8 cellular contexts compared by ENCODE assay signal in the genomic region with DNA sequence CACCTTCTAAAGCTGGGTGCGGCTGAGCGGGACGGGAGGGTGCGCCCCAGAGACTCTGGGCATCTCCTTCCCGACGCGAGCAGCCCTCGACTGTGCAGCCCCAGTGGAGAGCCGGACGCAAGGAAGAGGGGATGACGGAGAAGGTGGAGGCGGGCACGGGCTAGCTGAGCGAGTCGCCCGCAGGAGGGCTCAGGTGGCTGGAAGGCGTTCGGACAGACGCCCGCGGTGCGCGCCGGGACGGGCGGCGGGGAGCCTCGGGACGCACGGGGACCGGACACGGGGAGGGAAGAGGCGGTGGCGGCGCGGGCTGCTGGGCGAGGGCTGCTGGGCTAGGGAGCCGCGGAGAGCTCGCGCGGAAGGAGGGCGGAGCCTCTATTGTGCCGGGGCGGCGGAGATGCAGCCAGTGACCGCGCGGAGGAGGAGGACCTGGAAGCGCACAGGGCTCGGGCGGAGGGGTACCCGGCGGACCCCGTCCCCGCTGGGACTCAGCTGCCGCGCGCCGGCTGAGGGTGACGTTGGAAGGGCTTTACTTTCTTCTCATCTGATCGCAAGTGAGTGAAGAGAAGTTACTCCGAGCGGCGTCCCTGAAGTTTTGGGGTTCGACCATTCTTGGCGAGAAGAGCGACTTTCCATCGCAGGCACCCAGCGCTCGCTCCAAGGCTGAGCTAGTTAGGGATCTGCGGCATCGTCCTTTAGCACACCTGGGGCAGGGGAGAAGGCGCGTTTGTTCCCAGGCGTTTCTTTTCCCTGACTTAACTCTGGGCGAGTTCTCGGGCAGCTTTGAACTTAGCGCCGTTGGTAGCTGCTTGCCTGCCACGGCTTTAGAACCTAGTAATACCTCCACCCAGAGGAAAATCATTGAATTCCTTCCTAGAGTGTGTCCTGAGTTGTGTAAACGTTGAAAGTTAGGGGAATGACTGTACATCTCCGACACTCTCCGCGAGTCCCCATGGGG. TPM values are rescaled to one million over a fixed set of nuclear protein-coding genes. Genes with fewer than 3 reads are reported as not detected.
A peak's percentile ranks its signal among the peaks of the same experiment; 100 is the strongest.
DNase-seq lines count a peak whose midpoint lies in the region; ATAC-seq, FAIRE-seq and TF ChIP-seq lines count a peak whose summit lies in the region.

A gene (minus strand): TSS at position 323 of the 955 bp plus-strand sequence. CDS start 439 bp downstream, outside the sequence.

- peak within 1 kb of the TSS in 1 of 3 donors; percentile 53 for H3K27ac Mint-ChIP-seq in IgD-negative memory B cell
- no peak within 1 kb of the TSS for H3K27ac Mint-ChIP-seq in activated naive CD8-positive, alpha-beta T cell treated with anti-CD3 and anti-CD28 coated beads, Interleukin-2, amount 50 U/mL, for 24 hours
- H3K27ac Mint-ChIP-seq in osteocyte (ENCODE audit: unreplicated experiment): peak within 1 kb of the TSS; percentile 84

- TF ChIP-seq CTCF in SK-N-SH (IDR thresholded peaks at IDR 0.05) (peak; percentile 62), osteocyte (IDR thresholded peaks at IDR 0.05) (peak; percentile 70)

- H3K27me3 ChIP-seq in SK-N-SH (ENCODE audit: insufficient read depth): no peaks in the 10 kb centered on the region

- H3K4me3 ChIP-seq in SK-N-SH (ENCODE audit: low read depth in 2 of 2, low read length in 1 of 2): peak within 1 kb of the TSS; percentile 68 to 96
- peak within 1 kb of the TSS; percentile 45 for H3K4me3 ChIP-seq in urinary bladder (ENCODE audit: low read depth, low read length)

- H3K4me2 ChIP-seq in SK-N-SH: peak within 1 kb of the TSS; percentile 91

- DNase-seq in ACHN (peak; percentile 94), GM18507 (ENCODE audit: extremely low spot score, insufficient read length, low read depth) (peak; percentile 26), SK-N-SH (peak; percentile 88), cardiac septum (ENCODE audit: low spot score) (peak; percentile 89), osteocyte (ENCODE audit: extremely low spot score, unreplicated experiment) (peak; percentile 89)
- peak; percentile 53 for DNase-seq in activated naive CD8-positive, alpha-beta T cell treated with anti-CD3 and anti-CD28 coated beads, Interleukin-2, amount 50 U/mL, for 24 hours

- no peaks in the 10 kb centered on the region for H3K9me2 ChIP-seq in SK-N-SH

- H3K27me3 Mint-ChIP-seq in IgD-negative memory B cell (peaks cover 40% of the 10 kb centered on the region), osteocyte (ENCODE audit: unreplicated experiment) (no peaks in the 10 kb centered on the region)
- H3K27me3 Mint-ChIP-seq in activated naive CD8-positive, alpha-beta T cell treated with anti-CD3 and anti-CD28 coated beads, Interleukin-2, amount 50 U/mL, for 24 hours: peaks cover 49% of the 10 kb centered on the region

- peak within 1 kb of the TSS; percentile 69 for H3K9ac ChIP-seq in SK-N-SH

- TF ChIP-seq RAD21 in SK-N-SH (IDR thresholded peaks at IDR 0.05; ENCODE audit: low read length): peak; percentile 60

- CTCF ChIA-PET in SK-N-SH (lab: Yijun Ruan, JAX): interaction anchor here (0.6 to 16.7 kb wide), 14 partner anchors 9 to 260 kb away, joined by 3 to 263 read pairs (median 3); no protein-coding TSS in a partner anchor

- intact Hi-C loops in cardiac septum (cut with DNase I): no loop called here

- H3K9me3 Mint-ChIP-seq in IgD-negative memory B cell (peaks cover 0 to 3% (median 0%) of the 10 kb centered on the region in 3 donors), osteocyte (ENCODE audit: unreplicated experiment) (peaks cover 9% of the 10 kb centered on the region)
- no peaks in the 10 kb centered on the region for H3K9me3 Mint-ChIP-seq in activated naive CD8-positive, alpha-beta T cell treated with anti-CD3 and anti-CD28 coated beads, Interleukin-2, amount 50 U/mL, for 24 hours

- H3K27ac ChIP-seq in SK-N-SH (ENCODE audit: low read depth in 2 of 2, low read length in 1 of 2) (peak within 1 kb of the TSS in 1 of 2 experiments; percentile 61; a peak in 2 of 4 replicates), urinary bladder (ENCODE audit: low read depth) (no peak within 1 kb of the TSS)

- H3K36me3 Mint-ChIP-seq in IgD-negative memory B cell (peaks cover 2% of the 10 kb centered on the region), osteocyte (ENCODE audit: unreplicated experiment) (peaks cover 7% of the 10 kb centered on the region)
- no peaks in the 10 kb centered on the region for H3K36me3 Mint-ChIP-seq in activated naive CD8-positive, alpha-beta T cell treated with anti-CD3 and anti-CD28 coated beads, Interleukin-2, amount 50 U/mL, for 24 hours (ENCODE audit: low read depth)

- H3K36me3 ChIP-seq in SK-N-SH (replicated peaks in 1 of 2; ENCODE audit: control insufficient read depth in 1 of 2, insufficient read depth in 2 of 2, low read length in 1 of 2): no peaks in the 10 kb centered on the region
- no peaks in the 10 kb centered on the region for H3K36me3 ChIP-seq in urinary bladder (ENCODE audit: insufficient read depth)

- POLR2A ChIA-PET in SK-N-SH (lab: Yijun Ruan, JAX): interaction anchor here (0.7 kb wide), 1 partner anchor 20 kb away, joined by 3 read pairs; no protein-coding TSS in a partner anchor

- WGBS in SK-N-SH (ENCODE audit: low lambda C conversion rate): 2% methylated on average over 35 of the region's 85 CpGs
- under 1% methylated on average over 85 of the region's 85 CpGs for WGBS in urinary bladder

- ATAC-seq in activated naive CD8-positive, alpha-beta T cell treated with anti-CD3 and anti-CD28 coated beads, Interleukin-2, amount 50 U/mL, for 24 hours: peak; percentile 84

- H3K4me1 Mint-ChIP-seq in IgD-negative memory B cell: peaks cover 6 to 7% (median 6%) of the 10 kb centered on the region in 3 donors
- peaks cover 4% of the 10 kb centered on the region for H3K4me1 Mint-ChIP-seq in activated naive CD8-positive, alpha-beta T cell treated with anti-CD3 and anti-CD28 coated beads, Interleukin-2, amount 50 U/mL, for 24 hours
- peaks cover 48% of the 10 kb centered on the region for H3K4me1 Mint-ChIP-seq in osteocyte (ENCODE audit: unreplicated experiment)

- TF ChIP-seq EP300 in SK-N-SH (IDR thresholded peaks at IDR 0.05; ENCODE audit: borderline replicate concordance in 1 of 2, low read depth in 1 of 2, low read length in 1 of 2): no peak

- H3F3A ChIP-seq in SK-N-SH (replicated peaks; ENCODE audit: insufficient read depth): peaks cover 9% of the 10 kb centered on the region

- in situ Hi-C loops in ACHN (cut with HindIII; ENCODE audit: low pct_ligation_motif_present, low pct_unique_long_range_greater_than_20kb, low sequenced_read_pairs): no loop called here

- H3K4me1 ChIP-seq in SK-N-SH (ENCODE audit: control insufficient read depth in 1 of 2, insufficient read depth in 2 of 2, low read depth in 1 of 2, low read length in 1 of 2): peaks cover 22 to 26% of the 10 kb centered on the region in 2 experiments
- no peaks in the 10 kb centered on the region for H3K4me1 ChIP-seq in urinary bladder (ENCODE audit: insufficient read depth)

- FAIRE-seq in GM18507 (lab: Jason Lieb, UNC): no peak

- no peaks in the 10 kb centered on the region; the same call in 1 of the 2 replicates for H3K9me3 ChIP-seq in SK-N-SH

- H2AFZ ChIP-seq in SK-N-SH (ENCODE audit: low read depth): peak within 1 kb of the TSS; percentile 98

- peak within 1 kb of the TSS; percentile 77 to 95 (median 86) for H3K4me3 Mint-ChIP-seq in IgD-negative memory B cell
- H3K4me3 Mint-ChIP-seq in activated naive CD8-positive, alpha-beta T cell treated with anti-CD3 and anti-CD28 coated beads, Interleukin-2, amount 50 U/mL, for 24 hours: peak within 1 kb of the TSS; percentile 82
- peak within 1 kb of the TSS; percentile 93 for H3K4me3 Mint-ChIP-seq in osteocyte (ENCODE audit: unreplicated experiment)

- no peaks in the 10 kb centered on the region for H3K79me2 ChIP-seq in SK-N-SH (ENCODE audit: insufficient read depth)

- H4K20me1 ChIP-seq in SK-N-SH (ENCODE audit: insufficient read depth): no peaks in the 10 kb centered on the region

TF ChIP-seq in SK-N-SH, 30 proteins besides CTCF, POLR2A, EP300 and RAD21:
- TF ChIP-seq, protein P1, sequence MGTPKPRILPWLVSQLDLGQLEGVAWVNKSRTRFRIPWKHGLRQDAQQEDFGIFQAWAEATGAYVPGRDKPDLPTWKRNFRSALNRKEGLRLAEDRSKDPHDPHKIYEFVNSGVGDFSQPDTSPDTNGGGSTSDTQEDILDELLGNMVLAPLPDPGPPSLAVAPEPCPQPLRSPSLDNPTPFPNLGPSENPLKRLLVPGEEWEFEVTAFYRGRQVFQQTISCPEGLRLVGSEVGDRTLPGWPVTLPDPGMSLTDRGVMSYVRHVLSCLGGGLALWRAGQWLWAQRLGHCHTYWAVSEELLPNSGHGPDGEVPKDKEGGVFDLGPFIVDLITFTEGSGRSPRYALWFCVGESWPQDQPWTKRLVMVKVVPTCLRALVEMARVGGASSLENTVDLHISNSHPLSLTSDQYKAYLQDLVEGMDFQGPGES (IDR thresholded peaks at IDR 0.05; ENCODE audit: low read depth, low read length): no peak
- TF ChIP-seq, protein P2, sequence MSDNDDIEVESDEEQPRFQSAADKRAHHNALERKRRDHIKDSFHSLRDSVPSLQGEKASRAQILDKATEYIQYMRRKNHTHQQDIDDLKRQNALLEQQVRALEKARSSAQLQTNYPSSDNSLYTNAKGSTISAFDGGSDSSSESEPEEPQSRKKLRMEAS (IDR thresholded peaks at IDR 0.05; ENCODE audit: low read depth): peak; percentile 23; the same call in 1 of the 2 replicates
- TF ChIP-seq TAF1 (IDR thresholded peaks at IDR 0.05; ENCODE audit: borderline replicate concordance, low read depth, low read length): peak; percentile 43; the same call in 1 of the 2 replicates
- TF ChIP-seq SIN3A (IDR thresholded peaks at IDR 0.05; ENCODE audit: borderline replicate concordance, low read depth, low read length): peak; percentile 85; the same call in 1 of the 2 replicates
- peak; percentile 45 for TF ChIP-seq SMC3 (IDR thresholded peaks at IDR 0.05; ENCODE audit: low read depth, low read length)
- no peak for TF ChIP-seq RXRA (IDR thresholded peaks at IDR 0.05; ENCODE audit: borderline replicate concordance, low read depth)
- peak; percentile 10; the same call in 1 of the 2 replicates for TF ChIP-seq POLR2AphosphoS5 (IDR thresholded peaks at IDR 0.05; ENCODE audit: low read depth, low read length)

RNA-seq across cellular contexts. Expression of the gene that starts here (rescaled TPM):
- not detected for polyA plus RNA-seq in IgD-negative memory B cell
- polyA plus RNA-seq in SK-N-SH (2012; rRNA removed): 5.7 and 7.3 TPM in 2 replicates
- 5.9 and 6.8 TPM in 2 replicates for polyA plus RNA-seq in SK-N-SH (2012; cell fraction: cytosol; rRNA removed)
- 8.2 and 8.9 TPM in 2 replicates for polyA plus RNA-seq in SK-N-SH (2012; cell fraction: nucleus; rRNA removed)
- total RNA-seq in cardiac septum: 6.4 TPM
- 66.0 and 66.7 TPM in 2 replicates for total RNA-seq in osteocyte
- total RNA-seq in urinary bladder: 16.0 TPM
- polyA plus RNA-seq in urinary bladder: 11.9 TPM

Comparison
In these comparisons a context has a peak if more than half of its experiments do, and no peak if none do; other contexts are left out.
1. DNase-seq: peak in every context shown above with its lines; median percentile 94 in ACHN; 89 in cardiac septum; 89 in osteocyte; 88 in SK-N-SH; 53 in activated naive CD8-positive, alpha-beta T cell treated with anti-CD3 and anti-CD28 coated beads, Interleukin-2, amount 50 U/mL, for 24 hours; 26 in GM18507.